In the genomic region with DNA sequence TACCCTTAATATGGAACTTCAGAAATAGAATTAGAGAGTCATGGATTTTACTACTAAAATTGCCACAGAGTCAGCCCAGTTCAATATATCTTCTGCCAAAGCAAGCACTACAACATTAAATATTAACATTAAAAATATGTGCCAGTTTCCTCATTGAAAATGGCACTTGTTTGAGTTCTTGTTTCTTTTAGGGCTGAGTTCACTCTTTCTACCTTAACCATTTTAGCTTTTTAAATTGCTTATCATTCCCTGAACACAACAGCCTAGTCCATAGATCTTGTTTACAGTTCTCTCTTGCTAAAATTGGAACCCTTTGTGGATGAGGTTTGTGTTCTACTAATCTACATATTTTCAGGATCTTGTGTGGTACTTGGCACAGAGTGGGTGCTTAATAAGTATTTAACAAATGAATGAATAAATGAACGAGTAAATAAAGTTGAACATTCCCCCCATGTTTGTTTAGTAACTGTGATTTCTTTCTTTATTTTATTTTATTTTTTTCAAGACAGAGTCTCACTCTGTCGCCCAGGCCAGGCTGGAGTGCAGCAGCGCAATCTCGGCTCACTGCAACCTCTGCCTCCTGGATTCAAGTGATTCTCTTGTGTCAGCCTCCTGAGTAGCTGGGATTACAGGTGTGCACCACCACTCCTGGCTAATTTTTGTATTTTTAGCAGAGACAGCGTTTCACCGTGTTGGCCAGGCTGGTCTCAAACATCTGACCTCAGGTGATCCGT, we compare ENCODE assay signal across 26 cellular contexts. TPM values are rescaled to one million over a fixed set of nuclear protein-coding genes. Genes with fewer than 3 reads are reported as not detected.
"Had no signal": no experiment of that assay in that cellular context is flagged by ENCODE, and none has a peak within 500 bp of the region (broad histone marks: within the 10 kb centered on the region; RNA-seq: fewer than 3 reads in every experiment).

No MANE protein-coding gene starts in this region.

- H3K27me3 ChIP-seq: heart left ventricle, neutrophil, sigmoid colon, testis, uterus had no signal

- H3K9me3 ChIP-seq: heart left ventricle, left ventricle myocardium inferior, neutrophil, prostate gland, sigmoid colon, testis, uterus had no signal

- H3K36me3 Mint-ChIP-seq: activated naive CD8-positive, alpha-beta T cell had no signal

- H3K27ac Mint-ChIP-seq: activated B cell treated with CpG ODN at 0.5 μM for 24 hours; activated CD8-positive, alpha-beta T cell treated with anti-CD3 and anti-CD28 coated beads for 36 hours; activated naive CD8-positive, alpha-beta T cell; nephron; T-helper 17 cell had no signal

- H3K27ac ChIP-seq: heart left ventricle, left ventricle myocardium inferior, neutrophil, prostate gland, sigmoid colon, testis, uterus had no signal

- H3K4me1 ChIP-seq: heart left ventricle, left ventricle myocardium inferior, prostate gland, sigmoid colon, testis, uterus had no signal

- ATAC-seq: heart left ventricle, T-helper 17 cell had no signal

- DNase-seq: activated B cell treated with CpG ODN at 0.5 μM for 24 hours; activated CD4-positive, alpha-beta T cell treated with anti-CD3 and anti-CD28 coated beads, Interleukin-2, amount 50 U/mL, for 1 hour; activated CD8-positive, alpha-beta T cell treated with anti-CD3 and anti-CD28 coated beads for 36 hours; activated naive CD4-positive, alpha-beta T cell treated with Interleukin-2 at 50 U/mL for 16 hours; activated T-cell treated with anti-CD3 and anti-CD28 coated beads, Interleukin-2, amount 50 U/mL, for 48 hours; anterior cingulate cortex; dermis blood vessel endothelial cell; effector CD4-positive, alpha-beta T cell; erythroblast; heart left ventricle; hypothalamus; kidney glomerular epithelial cell; left ventricle myocardium inferior; mammary epithelial cell; retina; sigmoid colon; small intestine; stimulated activated naive CD8-positive, alpha-beta T cell treated with anti-CD3 and anti-CD28 coated beads, Interleukin-15, Interleukin-2, amounts not matched to agents 100 U/mL and 50 U/mL, for 24 hours; T-helper 17 cell; testis; trophoblast cell; uterus had no signal

- H3K36me3 ChIP-seq: heart left ventricle, left ventricle myocardium inferior, neutrophil, prostate gland, sigmoid colon, uterus had no signal

- H3K4me3 Mint-ChIP-seq: activated B cell treated with CpG ODN at 0.5 μM for 24 hours; activated CD8-positive, alpha-beta T cell treated with anti-CD3 and anti-CD28 coated beads for 36 hours; activated naive CD8-positive, alpha-beta T cell; nephron; T-helper 17 cell had no signal

- H3K4me3 ChIP-seq: heart left ventricle, left ventricle myocardium inferior, prostate gland, sigmoid colon, testis, uterus had no signal

- H3K9me3 Mint-ChIP-seq: activated B cell treated with CpG ODN at 0.5 μM for 24 hours; activated CD8-positive, alpha-beta T cell treated with anti-CD3 and anti-CD28 coated beads for 36 hours; nephron had no signal

RNA-seq across cellular contexts. Expression of a gene that starts 46.0 kb away (rescaled TPM):
- total RNA-seq: activated B cell treated with CpG ODN at 0.5 μM for 24 hours; activated CD8-positive, alpha-beta T cell treated with anti-CD3 and anti-CD28 coated beads for 36 hours; left ventricle myocardium inferior; T-helper 17 cell had no signal
- polyA plus RNA-seq: heart left ventricle, mammary epithelial cell had no signal
